ENCODE assay signal across 25 cellular contexts in the genomic region with DNA sequence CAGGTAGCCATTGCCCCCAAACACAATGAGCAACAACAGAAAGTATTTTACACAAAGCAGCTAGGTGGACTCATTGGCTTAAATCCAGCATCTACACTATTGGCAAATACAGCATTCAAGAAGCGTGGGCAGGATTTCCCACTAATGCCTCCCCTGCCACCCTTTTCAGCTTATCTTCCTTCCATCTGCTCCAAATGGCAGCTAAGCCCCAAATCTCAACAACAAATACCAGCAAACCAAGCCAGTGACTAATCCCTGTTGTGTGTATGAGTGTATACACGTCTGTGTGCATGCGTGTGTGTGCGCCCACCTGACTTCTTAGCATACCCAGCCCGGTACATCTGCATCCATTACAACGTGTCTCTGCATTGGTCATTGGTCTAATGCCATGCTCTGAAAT.
"Had no signal": no experiment of that assay in that cellular context is flagged by ENCODE, and none has a peak within 500 bp of the region (broad histone marks: within the 10 kb centered on the region; RNA-seq: fewer than 3 reads in every experiment).

No MANE protein-coding gene starts in this region.

- H3K4me3 ChIP-seq: SJSA1 had no signal

- H3K27ac ChIP-seq: SJSA1 had no signal

- H3K4me1 ChIP-seq: SJSA1 had no signal

- ATAC-seq: activated naive CD8-positive, alpha-beta T cell treated with anti-CD3 and anti-CD28 coated beads, Interleukin-2, amount 50 U/mL, for 24 hours; Panc1 had no signal

- H3K36me3 ChIP-seq: SJSA1 had no signal

- H3K9me3 ChIP-seq: SJSA1, SK-N-SH had no signal

- DNase-seq: activated B cell treated with CpG ODN at 0.5 μM for 24 hours; activated CD4-positive, alpha-beta memory T cell treated with anti-CD3 and anti-CD28 coated beads for 36 hours; activated CD4-positive, alpha-beta T cell treated with anti-CD3 and anti-CD28 coated beads for 4 hours; activated CD4-positive, alpha-beta T cell treated with anti-CD3 and anti-CD28 coated beads, Interleukin-2, amount 50 U/mL, for 1 hour; activated CD4-positive, CD25-positive, alpha-beta regulatory T cell treated with anti-CD3 and anti-CD28 coated beads, Interleukin-2, amount 50 U/mL, for 72 hours; activated CD8-positive, alpha-beta memory T cell treated with anti-CD3 and anti-CD28 coated beads, Interleukin-2, amount 50 U/mL, for 48 hours; activated effector memory CD4-positive, alpha-beta T cell treated with Interleukin-2 at 50 U/mL for 16 hours; activated naive CD4-positive, alpha-beta T cell treated with anti-CD3 and anti-CD28 coated beads, Interleukin-2, amount 10 ng/mL, durations not matched to agents 7 days and 5 days; activated naive CD8-positive, alpha-beta T cell treated with anti-CD3 and anti-CD28 coated beads, Interleukin-2, amount 50 U/mL, for 24 hours; activated T-cell treated with anti-CD3 and anti-CD28 coated beads, Interleukin-2, amount 50 U/mL, for 48 hours; anterior cingulate cortex; caudate nucleus; cerebellar nuclear complex; NCI-H1092 treated with DMSO at 0.1 percent for 48 hours; NCI-H1417; NCI-H146; NCI-H187; NCI-H2029 treated with DMSO at 0.1 percent for 48 hours; NCI-H2107; NCI-H2171; NCI-H510A; SHP77 treated with DMSO at 0.1 percent for 48 hours; SK-N-SH had no signal
